27 cellular contexts compared by ENCODE assay signal in the genomic region with DNA sequence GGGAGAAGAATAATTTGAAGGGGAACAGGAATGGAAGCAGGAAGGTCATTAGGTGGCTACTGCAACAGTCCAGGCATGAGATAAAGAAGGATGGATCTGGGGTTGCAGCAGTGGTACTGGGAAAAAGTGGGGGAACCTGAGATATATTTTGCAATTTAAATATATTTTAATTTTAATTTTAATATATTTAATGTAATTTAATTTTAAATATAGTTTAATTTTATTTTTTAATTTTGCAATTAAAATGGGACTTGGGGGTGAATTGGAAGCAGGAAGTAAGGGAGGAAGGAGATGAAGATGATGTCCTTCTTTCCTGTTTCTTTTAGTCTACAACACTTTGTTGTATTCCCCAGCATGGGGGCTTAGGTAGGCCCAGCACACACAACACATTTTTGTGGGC.
"Had no signal": no experiment of that assay in that cellular context is flagged by ENCODE, and none has a peak within 500 bp of the region (broad histone marks: within the 10 kb centered on the region; RNA-seq: fewer than 3 reads in every experiment).

No MANE protein-coding gene starts in this region.

- H3K36me3 ChIP-seq: stomach, suprapubic skin, thoracic aorta, thyroid gland, tibial artery, tibial nerve, transverse colon, upper lobe of left lung, upper lobe of right lung, uterus, vagina had no signal

- H3K9me3 ChIP-seq: stomach, suprapubic skin, testis, thoracic aorta, thyroid gland, tibial artery, tibial nerve, transverse colon, upper lobe of left lung, upper lobe of right lung, uterus, vagina had no signal

- H3K27ac Mint-ChIP-seq: stimulated activated effector memory CD8-positive, alpha-beta T cell treated with anti-CD3 and anti-CD28 coated beads, Interleukin-12 subunit alpha, Interleukin-12 subunit beta, amount 100 ng/mL, for 72 hours; stimulated activated memory B cell treated with anti-CD40 and anti-IgM and Interleukin-4, amounts not matched to agents 10 μg/mL and 1 μg/mL and 100 μg/mL, for 72 hours; stimulated activated naive B cell treated with anti-CD40 and anti-IgM and Interleukin-4, amounts not matched to agents 10 μg/mL and 1 μg/mL and 100 μg/mL, for 72 hours; stimulated activated naive CD8-positive, alpha-beta T cell treated with anti-CD3 and anti-CD28 coated beads, Interleukin-15, amount 100 ng/mL, for 72 hours; stimulated activated naive CD8-positive, alpha-beta T cell treated with anti-CD3 and anti-CD28 coated beads, Interleukin-15, Interleukin-2, amounts not matched to agents 100 ng/mL and 50 ng/mL, for 24 hours; type B pancreatic cell had no signal

- H3K4me3 Mint-ChIP-seq: stimulated activated effector memory CD8-positive, alpha-beta T cell treated with anti-CD3 and anti-CD28 coated beads, Interleukin-12 subunit alpha, Interleukin-12 subunit beta, amount 100 ng/mL, for 72 hours; stimulated activated memory B cell treated with anti-CD40 and anti-IgM and Interleukin-4, amounts not matched to agents 10 μg/mL and 1 μg/mL and 100 μg/mL, for 72 hours; stimulated activated naive B cell treated with anti-CD40 and anti-IgM and Interleukin-4, amounts not matched to agents 10 μg/mL and 1 μg/mL and 100 μg/mL, for 72 hours; stimulated activated naive CD8-positive, alpha-beta T cell treated with anti-CD3 and anti-CD28 coated beads, Interleukin-15, amount 100 ng/mL, for 72 hours; stimulated activated naive CD8-positive, alpha-beta T cell treated with anti-CD3 and anti-CD28 coated beads, Interleukin-15, Interleukin-2, amounts not matched to agents 100 ng/mL and 50 ng/mL, for 24 hours; type B pancreatic cell had no signal

- H3K9me3 Mint-ChIP-seq: stimulated activated effector memory CD8-positive, alpha-beta T cell treated with anti-CD3 and anti-CD28 coated beads, Interleukin-12 subunit alpha, Interleukin-12 subunit beta, amount 100 ng/mL, for 72 hours; stimulated activated naive CD8-positive, alpha-beta T cell treated with anti-CD3 and anti-CD28 coated beads, Interleukin-15, amount 100 ng/mL, for 72 hours; stimulated activated naive CD8-positive, alpha-beta T cell treated with anti-CD3 and anti-CD28 coated beads, Interleukin-15, Interleukin-2, amounts not matched to agents 100 ng/mL and 50 ng/mL, for 24 hours; type B pancreatic cell had no signal

- H3K27me3 ChIP-seq: stomach, suprapubic skin, testis, thyroid gland, tibial artery, tibial nerve, transverse colon, upper lobe of left lung, upper lobe of right lung, uterus, vagina had no signal

- H3K4me1 ChIP-seq: suprapubic skin, tibial artery, uterus, vagina had no signal

- DNase-seq: stimulated activated CD4-positive, alpha-beta T cell treated with anti-CD3 and anti-CD28 coated beads, Interleukin-2, amount 100 ng/mL, for 48 hours; stimulated activated CD4-positive, alpha-beta T cell treated with anti-CD3 and anti-CD28 coated beads, Interleukin-4, amount 100 ng/mL, for 1 hour; stimulated activated CD4-positive, alpha-beta T cell treated with anti-CD3 and anti-CD28 coated beads, Interleukin-4, amount 100 ng/mL, for 24 hours; stimulated activated CD4-positive, alpha-beta T cell treated with anti-CD3 and anti-CD28 coated beads, Interleukin-4, amount 100 ng/mL, for 4 hours; stimulated activated CD8-positive, alpha-beta memory T cell treated with anti-CD3 and anti-CD28 coated beads, Interleukin-4, amount 100 ng/mL, for 48 hours; stimulated activated naive B cell treated with anti-CD40 and anti-IgM and Interleukin-4, amounts not matched to agents 10 μg/mL and 1 μg/mL and 100 μg/mL, for 72 hours; stimulated activated naive CD4-positive, alpha-beta T cell; stimulated activated naive CD4-positive, alpha-beta T cell treated with Interleukin-2 at 50 U/mL for 16 hours; stimulated activated naive CD8-positive, alpha-beta T cell treated with anti-CD3 and anti-CD28 coated beads, Interleukin-15, amount 100 ng/mL, for 72 hours; stimulated activated naive CD8-positive, alpha-beta T cell treated with anti-CD3 and anti-CD28 coated beads, Interleukin-15, Interleukin-2, amounts not matched to agents 100 U/mL and 50 U/mL, for 24 hours; stomach; substantia nigra; testis; thyroid gland; tibial artery; transverse colon; upper lobe of left lung; upper lobe of right lung; uterus had no signal

- H3K4me3 ChIP-seq: stomach, suprapubic skin, testis, thoracic aorta, thyroid gland, tibial artery, tibial nerve, transverse colon, upper lobe of left lung, upper lobe of right lung, uterus, vagina had no signal

- H3K27me3 Mint-ChIP-seq: stimulated activated memory B cell treated with anti-CD40 and anti-IgM and Interleukin-4, amounts not matched to agents 10 μg/mL and 1 μg/mL and 100 μg/mL, for 72 hours had no signal

- H3K27ac ChIP-seq: stomach, suprapubic skin, testis, thoracic aorta, thyroid gland, tibial artery, tibial nerve, transverse colon, upper lobe of left lung, upper lobe of right lung, uterus, vagina had no signal

- ATAC-seq: stimulated activated effector memory CD8-positive, alpha-beta T cell treated with anti-CD3 and anti-CD28 coated beads, Interleukin-12 subunit alpha, Interleukin-12 subunit beta, amount 100 ng/mL, for 72 hours; stimulated activated memory B cell treated with anti-CD40 and anti-IgM and Interleukin-4, amounts not matched to agents 10 μg/mL and 1 μg/mL and 100 μg/mL, for 72 hours; stimulated activated naive B cell treated with anti-CD40 and anti-IgM and Interleukin-4, amounts not matched to agents 10 μg/mL and 1 μg/mL and 100 μg/mL, for 72 hours; stimulated activated naive CD8-positive, alpha-beta T cell treated with anti-CD3 and anti-CD28 coated beads, Interleukin-15, amount 100 ng/mL, for 72 hours; stimulated activated naive CD8-positive, alpha-beta T cell treated with anti-CD3 and anti-CD28 coated beads, Interleukin-15, Interleukin-2, amounts not matched to agents 100 U/mL and 50 U/mL, for 24 hours; upper lobe of right lung had no signal

- H3K36me3 Mint-ChIP-seq: stimulated activated effector memory CD8-positive, alpha-beta T cell treated with anti-CD3 and anti-CD28 coated beads, Interleukin-12 subunit alpha, Interleukin-12 subunit beta, amount 100 ng/mL, for 72 hours; stimulated activated memory B cell treated with anti-CD40 and anti-IgM and Interleukin-4, amounts not matched to agents 10 μg/mL and 1 μg/mL and 100 μg/mL, for 72 hours; stimulated activated naive B cell treated with anti-CD40 and anti-IgM and Interleukin-4, amounts not matched to agents 10 μg/mL and 1 μg/mL and 100 μg/mL, for 72 hours; type B pancreatic cell had no signal
